Comparison of ENCODE assay signal across 8 cellular contexts in genomic region chr15:45023659-45024320, GRCh38. TPM values are rescaled to one million over a fixed set of nuclear protein-coding genes. Genes with fewer than 3 reads are reported as not detected.
DNase-seq lines count a peak whose midpoint lies in the region; ATAC-seq and TF ChIP-seq lines count a peak whose summit lies in the region.

No MANE protein-coding gene starts in this region.

- DNase-seq in ELR (ENCODE audit: low read depth), result peak; percentile 33
- no peak for DNase-seq in Karpas-422
- peak in 5 of 7 donors; percentile 34 to 42 (median 42) for DNase-seq in adrenal gland
- no peak for DNase-seq in stimulated activated effector memory CD8-positive, alpha-beta T cell treated with anti-CD3 and anti-CD28 coated beads, Interleukin-12 subunit alpha, Interleukin-12 subunit beta, amount 100 ng/mL, for 72 hours (ENCODE audit: low spot score in 2 of 2)
- no peak for DNase-seq in NCI-H146 (lab: John Stamatoyannopoulos, UW)

- no peak for TF ChIP-seq CTCF in adrenal gland (IDR thresholded peaks at IDR 0.05)

- 23 to 27% (median 26%) methylated on average over 5 of the region's 5 CpGs for WGBS in adrenal gland, 4 donors

- H3K9me3 Mint-ChIP-seq in stimulated activated effector memory CD8-positive, alpha-beta T cell treated with anti-CD3 and anti-CD28 coated beads, Interleukin-12 subunit alpha, Interleukin-12 subunit beta, amount 100 ng/mL, for 72 hours, result no peaks in the 10 kb centered on the region

- H3K36me3 ChIP-seq in Karpas-422 (ENCODE audit: insufficient read depth, low read length), result peaks cover 22% of the 10 kb centered on the region
- H3K36me3 ChIP-seq in adrenal gland (replicated peaks in 1 of 2), result no peaks in the 10 kb centered on the region

- no peak for ATAC-seq in stimulated activated effector memory CD8-positive, alpha-beta T cell treated with anti-CD3 and anti-CD28 coated beads, Interleukin-12 subunit alpha, Interleukin-12 subunit beta, amount 100 ng/mL, for 72 hours
- ATAC-seq in GM19467 (IDR thresholded peaks at IDR 0.05; ENCODE audit: unreplicated experiment), result no peak
- ATAC-seq in HG02884 (IDR thresholded peaks at IDR 0.05; ENCODE audit: unreplicated experiment), result no peak

- H3K9ac ChIP-seq in Karpas-422 (ENCODE audit: low read length), result peak overlapping the region; percentile 96

- H3K9me2 ChIP-seq in Karpas-422 (replicated peaks; ENCODE audit: insufficient read depth, low read length), result no peaks in the 10 kb centered on the region

- peaks cover 42% of the 10 kb centered on the region for H3K4me1 ChIP-seq in Karpas-422 (ENCODE audit: low read length)
- H3K4me1 ChIP-seq in adrenal gland (replicated peaks in 1 of 2), result peaks cover 13 to 36% of the 10 kb centered on the region in 2 donors

- peak overlapping the region; percentile 89 for H3K4me3 ChIP-seq in Karpas-422 (ENCODE audit: low read length)
- peak overlapping the region in 3 of 4 donors; percentile 43 to 71 (median 55) for H3K4me3 ChIP-seq in adrenal gland
- H3K4me3 ChIP-seq in iPS-18c (ENCODE audit: insufficient read depth, low read depth, low read length), result peak overlapping the region; percentile 89

- H2AFZ ChIP-seq in Karpas-422 (ENCODE audit: low read length), result peak overlapping the region; percentile 79; the same call in 1 of the 2 replicates

- H3K27ac ChIP-seq in Karpas-422 (ENCODE audit: low read length) (peak overlapping the region; percentile 34; the same call in 1 of the 2 replicates), adrenal gland (peak overlapping the region in 4 of 5 donors; percentile 69 to 92 (median 88))

- intact Hi-C loops in adrenal gland (cut with DNase I), result no loop called here

- H3K4me1 Mint-ChIP-seq in stimulated activated effector memory CD8-positive, alpha-beta T cell treated with anti-CD3 and anti-CD28 coated beads, Interleukin-12 subunit alpha, Interleukin-12 subunit beta, amount 100 ng/mL, for 72 hours, result peaks cover 20% of the 10 kb centered on the region

- H3K79me2 ChIP-seq in Karpas-422 (ENCODE audit: low read length), result peaks cover 56% of the 10 kb centered on the region

- no peaks in the 10 kb centered on the region for H3K36me3 Mint-ChIP-seq in stimulated activated effector memory CD8-positive, alpha-beta T cell treated with anti-CD3 and anti-CD28 coated beads, Interleukin-12 subunit alpha, Interleukin-12 subunit beta, amount 100 ng/mL, for 72 hours

- no peaks in the 10 kb centered on the region for H3K9me3 ChIP-seq in Karpas-422 (ENCODE audit: low read length)
- H3K9me3 ChIP-seq in adrenal gland (replicated peaks in 1 of 3), result no peaks in the 10 kb centered on the region
- no peaks in the 10 kb centered on the region for H3K9me3 ChIP-seq in iPS-18c (ENCODE audit: control insufficient read depth, insufficient read depth, low read length)

- H3K4me2 ChIP-seq in Karpas-422 (ENCODE audit: low read depth, low read length, poor library complexity, severe bottlenecking), result peak overlapping the region; percentile 78

- peak overlapping the region; percentile 83 for H3K4me3 Mint-ChIP-seq in stimulated activated effector memory CD8-positive, alpha-beta T cell treated with anti-CD3 and anti-CD28 coated beads, Interleukin-12 subunit alpha, Interleukin-12 subunit beta, amount 100 ng/mL, for 72 hours

- no peaks in the 10 kb centered on the region for H3K27me3 ChIP-seq in Karpas-422 (ENCODE audit: low read length)
- H3K27me3 ChIP-seq in adrenal gland, result no peaks in the 10 kb centered on the region

- TF ChIP-seq POLR2A in adrenal gland (IDR thresholded peaks at IDR 0.05), result no peak

- H4K20me1 ChIP-seq in Karpas-422 (ENCODE audit: insufficient read depth, low read depth, low read length), result no peaks in the 10 kb centered on the region

- H3K27ac Mint-ChIP-seq in stimulated activated effector memory CD8-positive, alpha-beta T cell treated with anti-CD3 and anti-CD28 coated beads, Interleukin-12 subunit alpha, Interleukin-12 subunit beta, amount 100 ng/mL, for 72 hours, result peak overlapping the region; percentile 74

RNA-seq across cellular contexts. Expression of gene SORD, which starts 0.8 kb away (rescaled TPM):
- total RNA-seq in Karpas-422 (2014; rRNA removed; shearing (Covaris generic); ENCODE audit: low replicate concordance), result 33.5 and 66.4 TPM in 2 replicates
- 100 to 1,000 TPM in 1 of 8 donors, 10 to 100 TPM in 7; 30.1 to 164 (median 53.5) TPM for total RNA-seq in adrenal gland
- polyA plus RNA-seq in adrenal gland, result 100 to 1,000 TPM in 1 of 3 donors, 1 to 10 TPM in 2; 6.8 to 124 (median 8.1) TPM

Comparison
In these comparisons a context has a peak if more than half of its experiments do, and no peak if none do; other contexts are left out.
1. DNase-seq: peak in ELR (single experiment) and adrenal gland (5 of 7); none in Karpas-422 (single experiment), stimulated activated effector memory CD8-positive, alpha-beta T cell treated with anti-CD3 and anti-CD28 coated beads, Interleukin-12 subunit alpha, Interleukin-12 subunit beta, amount 100 ng/mL, for 72 hours (0 of 2) and NCI-H146 (single experiment).
2. Peak in every context shown above with its lines, with median percentiles within 50 percentile points of each other: H3K4me3 ChIP-seq.